1 cellular context compared by ENCODE assay signal in the genomic region with DNA sequence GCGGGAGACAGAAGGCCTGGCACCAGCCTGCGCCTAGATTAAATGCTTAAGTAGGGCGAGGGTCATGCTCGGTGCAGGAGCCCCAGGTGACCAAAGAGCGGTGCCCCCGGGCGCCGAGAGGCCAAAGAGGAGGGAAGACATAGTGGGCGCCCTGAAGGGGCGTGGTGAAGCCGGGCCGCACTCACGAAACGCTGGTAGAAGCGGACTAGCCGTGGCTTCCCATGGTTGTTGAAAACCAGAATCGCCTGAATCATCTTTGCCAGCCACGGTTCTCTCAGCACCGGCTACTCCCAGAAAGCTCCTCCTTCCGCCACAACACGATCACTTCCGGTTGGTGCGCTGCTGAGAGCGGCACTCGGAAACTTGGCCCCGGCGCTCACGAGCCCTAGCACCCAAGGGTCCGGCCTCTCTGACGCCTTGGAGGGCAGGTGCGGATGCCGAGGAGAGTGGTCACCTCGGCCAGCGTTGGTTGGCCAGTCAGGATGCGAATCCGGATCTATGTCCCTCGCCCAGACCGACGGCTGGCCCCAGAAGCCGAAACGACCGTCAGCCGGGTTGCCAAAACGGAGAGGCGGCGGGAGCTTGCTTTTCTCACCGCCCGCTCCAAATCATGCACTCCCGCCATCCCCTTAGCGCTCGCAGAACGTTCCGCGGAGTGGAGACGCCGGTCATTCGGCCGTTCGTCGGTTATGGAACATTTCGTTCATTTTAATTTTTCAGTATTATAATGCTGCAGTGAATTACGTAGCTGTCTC.
A peak's percentile ranks its signal among the peaks of the same experiment; 100 is the strongest.
TF ChIP-seq lines count a peak whose summit lies in the region.

Gene AP3S2 (minus strand): TSS at position 299 of the 755 bp plus-strand sequence. CDS start 45 bp downstream, at position 254.

TF ChIP-seq in HepG2, 621 proteins besides CTCF, POLR2A, EP300 and RAD21 (continued from another document and continues in another):
- TF ChIP-seq, protein P1, sequence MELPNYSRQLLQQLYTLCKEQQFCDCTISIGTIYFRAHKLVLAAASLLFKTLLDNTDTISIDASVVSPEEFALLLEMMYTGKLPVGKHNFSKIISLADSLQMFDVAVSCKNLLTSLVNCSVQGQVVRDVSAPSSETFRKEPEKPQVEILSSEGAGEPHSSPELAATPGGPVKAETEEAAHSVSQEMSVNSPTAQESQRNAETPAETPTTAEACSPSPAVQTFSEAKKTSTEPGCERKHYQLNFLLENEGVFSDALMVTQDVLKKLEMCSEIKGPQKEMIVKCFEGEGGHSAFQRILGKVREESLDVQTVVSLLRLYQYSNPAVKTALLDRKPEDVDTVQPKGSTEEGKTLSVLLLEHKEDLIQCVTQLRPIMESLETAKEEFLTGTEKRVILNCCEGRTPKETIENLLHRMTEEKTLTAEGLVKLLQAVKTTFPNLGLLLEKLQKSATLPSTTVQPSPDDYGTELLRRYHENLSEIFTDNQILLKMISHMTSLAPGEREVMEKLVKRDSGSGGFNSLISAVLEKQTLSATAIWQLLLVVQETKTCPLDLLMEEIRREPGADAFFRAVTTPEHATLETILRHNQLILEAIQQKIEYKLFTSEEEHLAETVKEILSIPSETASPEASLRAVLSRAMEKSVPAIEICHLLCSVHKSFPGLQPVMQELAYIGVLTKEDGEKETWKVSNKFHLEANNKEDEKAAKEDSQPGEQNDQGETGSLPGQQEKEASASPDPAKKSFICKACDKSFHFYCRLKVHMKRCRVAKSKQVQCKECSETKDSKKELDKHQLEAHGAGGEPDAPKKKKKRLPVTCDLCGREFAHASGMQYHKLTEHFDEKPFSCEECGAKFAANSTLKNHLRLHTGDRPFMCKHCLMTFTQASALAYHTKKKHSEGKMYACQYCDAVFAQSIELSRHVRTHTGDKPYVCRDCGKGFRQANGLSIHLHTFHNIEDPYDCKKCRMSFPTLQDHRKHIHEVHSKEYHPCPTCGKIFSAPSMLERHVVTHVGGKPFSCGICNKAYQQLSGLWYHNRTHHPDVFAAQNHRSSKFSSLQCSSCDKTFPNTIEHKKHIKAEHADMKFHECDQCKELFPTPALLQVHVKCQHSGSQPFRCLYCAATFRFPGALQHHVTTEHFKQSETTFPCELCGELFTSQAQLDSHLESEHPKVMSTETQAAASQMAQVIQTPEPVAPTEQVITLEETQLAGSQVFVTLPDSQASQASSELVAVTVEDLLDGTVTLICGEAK (IDR thresholded peaks at IDR 0.05): peak; percentile 96
- TF ChIP-seq, protein P1 (CRISPR knock-in tag; IDR thresholded peaks at IDR 0.05): peak; percentile 94
- TF ChIP-seq, protein P2, sequence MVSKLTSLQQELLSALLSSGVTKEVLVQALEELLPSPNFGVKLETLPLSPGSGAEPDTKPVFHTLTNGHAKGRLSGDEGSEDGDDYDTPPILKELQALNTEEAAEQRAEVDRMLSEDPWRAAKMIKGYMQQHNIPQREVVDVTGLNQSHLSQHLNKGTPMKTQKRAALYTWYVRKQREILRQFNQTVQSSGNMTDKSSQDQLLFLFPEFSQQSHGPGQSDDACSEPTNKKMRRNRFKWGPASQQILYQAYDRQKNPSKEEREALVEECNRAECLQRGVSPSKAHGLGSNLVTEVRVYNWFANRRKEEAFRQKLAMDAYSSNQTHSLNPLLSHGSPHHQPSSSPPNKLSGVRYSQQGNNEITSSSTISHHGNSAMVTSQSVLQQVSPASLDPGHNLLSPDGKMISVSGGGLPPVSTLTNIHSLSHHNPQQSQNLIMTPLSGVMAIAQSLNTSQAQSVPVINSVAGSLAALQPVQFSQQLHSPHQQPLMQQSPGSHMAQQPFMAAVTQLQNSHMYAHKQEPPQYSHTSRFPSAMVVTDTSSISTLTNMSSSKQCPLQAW (CRISPR knock-in tag; IDR thresholded peaks at IDR 0.05): peak; percentile 82; the same call in 1 of the 2 replicates
- TF ChIP-seq TOE1 (CRISPR knock-in tag; IDR thresholded peaks at IDR 0.05): 0 out of 2 replicates have a peak, but pooled peaks have one; percentile 71
- no peak for TF ChIP-seq ZNF382 (CRISPR knock-in tag; IDR thresholded peaks at IDR 0.05; ENCODE audit: borderline replicate concordance)
- TF ChIP-seq ZNF138 (CRISPR knock-in tag; IDR thresholded peaks at IDR 0.05; ENCODE audit: low read depth): peak; percentile 79; the same call in 1 of the 2 replicates
- TF ChIP-seq PRDM15 (CRISPR knock-in tag; IDR thresholded peaks at IDR 0.05): peak; percentile 59; the same call in 1 of the 2 replicates
- TF ChIP-seq HOXD1 (CRISPR knock-in tag; IDR thresholded peaks at IDR 0.05): peak; percentile 90
- TF ChIP-seq NFE2L2 (IDR thresholded peaks at IDR 0.05; ENCODE audit: low read length): no peak
- TF ChIP-seq CHD2 (IDR thresholded peaks at IDR 0.05; ENCODE audit: low read depth, low read length): no peak
- no peak for TF ChIP-seq DDIT3 (CRISPR knock-in tag; IDR thresholded peaks at IDR 0.05)
- peak; percentile 88 for TF ChIP-seq ZNF329 (CRISPR knock-in tag; IDR thresholded peaks at IDR 0.05; ENCODE audit: low read depth)
- peak; percentile 93 for TF ChIP-seq ZFY (CRISPR knock-in tag; IDR thresholded peaks at IDR 0.05)
- TF ChIP-seq ZNF24 (IDR thresholded peaks at IDR 0.05): 0 out of 2 replicates have a peak, but pooled peaks have one; percentile 63
- TF ChIP-seq, protein P3, sequence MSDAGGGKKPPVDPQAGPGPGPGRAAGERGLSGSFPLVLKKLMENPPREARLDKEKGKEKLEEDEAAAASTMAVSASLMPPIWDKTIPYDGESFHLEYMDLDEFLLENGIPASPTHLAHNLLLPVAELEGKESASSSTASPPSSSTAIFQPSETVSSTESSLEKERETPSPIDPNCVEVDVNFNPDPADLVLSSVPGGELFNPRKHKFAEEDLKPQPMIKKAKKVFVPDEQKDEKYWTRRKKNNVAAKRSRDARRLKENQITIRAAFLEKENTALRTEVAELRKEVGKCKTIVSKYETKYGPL (CRISPR knock-in tag; IDR thresholded peaks at IDR 0.05): 0 out of 2 replicates have a peak, but pooled peaks have one; percentile 19
- TF ChIP-seq FOXO4 (CRISPR knock-in tag; conservative IDR thresholded peaks at IDR 0.05): 0 out of 2 replicates have a peak, but pooled peaks have one; percentile 73
- TF ChIP-seq YEATS2 (CRISPR knock-in tag; IDR thresholded peaks at IDR 0.05; ENCODE audit: borderline replicate concordance): peak; percentile 98
- TF ChIP-seq ZSCAN30 (CRISPR knock-in tag; IDR thresholded peaks at IDR 0.05): peak; percentile 84; the same call in 1 of the 2 replicates
- peak; percentile 100 for TF ChIP-seq GABPB1 (CRISPR knock-in tag; IDR thresholded peaks at IDR 0.05)
- TF ChIP-seq SIN3B (IDR thresholded peaks at IDR 0.05; ENCODE audit: low read length): peak; percentile 90
- TF ChIP-seq NR2F2 (IDR thresholded peaks at IDR 0.05; ENCODE audit: borderline replicate concordance, low read depth): no peak; the same call in 1 of the 2 replicates
- TF ChIP-seq HMGXB4 (CRISPR knock-in tag; IDR thresholded peaks at IDR 0.05; ENCODE audit: borderline replicate concordance in 1 of 2, low read depth in 1 of 2): peak; percentile 97 to 98
- no peak for TF ChIP-seq ZNF326 (CRISPR knock-in tag; IDR thresholded peaks at IDR 0.05; ENCODE audit: borderline replicate concordance)
- TF ChIP-seq, protein P4, sequence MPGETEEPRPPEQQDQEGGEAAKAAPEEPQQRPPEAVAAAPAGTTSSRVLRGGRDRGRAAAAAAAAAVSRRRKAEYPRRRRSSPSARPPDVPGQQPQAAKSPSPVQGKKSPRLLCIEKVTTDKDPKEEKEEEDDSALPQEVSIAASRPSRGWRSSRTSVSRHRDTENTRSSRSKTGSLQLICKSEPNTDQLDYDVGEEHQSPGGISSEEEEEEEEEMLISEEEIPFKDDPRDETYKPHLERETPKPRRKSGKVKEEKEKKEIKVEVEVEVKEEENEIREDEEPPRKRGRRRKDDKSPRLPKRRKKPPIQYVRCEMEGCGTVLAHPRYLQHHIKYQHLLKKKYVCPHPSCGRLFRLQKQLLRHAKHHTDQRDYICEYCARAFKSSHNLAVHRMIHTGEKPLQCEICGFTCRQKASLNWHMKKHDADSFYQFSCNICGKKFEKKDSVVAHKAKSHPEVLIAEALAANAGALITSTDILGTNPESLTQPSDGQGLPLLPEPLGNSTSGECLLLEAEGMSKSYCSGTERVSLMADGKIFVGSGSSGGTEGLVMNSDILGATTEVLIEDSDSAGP (CRISPR knock-in tag; IDR thresholded peaks at IDR 0.05; ENCODE audit: borderline replicate concordance): peak; percentile 98
- TF ChIP-seq MZF1 (CRISPR knock-in tag; IDR thresholded peaks at IDR 0.05; ENCODE audit: borderline replicate concordance): no peak
- TF ChIP-seq GATA4 (IDR thresholded peaks at IDR 0.05; ENCODE audit: borderline replicate concordance, low read depth): peak; percentile 61; the same call in 1 of the 2 replicates
- peak; percentile 65; the same call in 1 of the 2 replicates for TF ChIP-seq ZNF253 (CRISPR knock-in tag; IDR thresholded peaks at IDR 0.05; ENCODE audit: borderline replicate concordance)
